19 cellular contexts compared by ENCODE assay signal in the genomic region with DNA sequence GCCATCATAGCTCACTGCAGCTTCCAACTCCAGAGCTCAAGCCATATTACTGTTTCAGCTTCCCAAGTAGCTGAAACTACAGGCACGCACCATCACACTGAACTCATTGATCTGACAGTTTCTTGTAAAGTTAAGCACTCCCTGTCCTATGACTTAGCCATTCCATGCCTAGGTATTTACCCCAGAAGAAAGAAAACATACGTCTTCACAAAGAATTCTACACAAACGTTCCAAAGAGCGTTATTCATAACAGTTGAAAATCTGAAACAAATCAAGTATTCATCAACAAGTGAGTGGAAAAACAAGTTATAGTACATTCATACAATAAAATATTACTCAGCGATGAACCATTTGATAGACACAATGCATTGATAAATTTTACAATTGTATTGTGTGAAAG. TPM values are rescaled to one million over a fixed set of nuclear protein-coding genes. Genes with fewer than 3 reads are reported as not detected.
"Had no signal": no experiment of that assay in that cellular context is flagged by ENCODE, and none has a peak within 500 bp of the region (broad histone marks: within the 10 kb centered on the region; RNA-seq: fewer than 3 reads in every experiment).

No MANE protein-coding gene starts in this region.

- H3K4me3 Mint-ChIP-seq: activated naive CD4-positive, alpha-beta T cell treated with anti-CD3 and anti-CD28 coated beads, Interleukin-2, amount 10 ng/mL, durations not matched to agents 7 days and 5 days; central memory CD8-positive, alpha-beta T cell; stimulated activated naive CD8-positive, alpha-beta T cell treated with anti-CD3 and anti-CD28 coated beads, Interleukin-15, amount 100 ng/mL, for 72 hours; T-helper 2 cell treated with Interferon-gamma antibody and Interleukin-4, amounts not matched to agents 5 μg/mL and 100 μg/mL, for 36 hours had no signal

- H3K27ac ChIP-seq: body of pancreas, heart left ventricle, pancreas, testis had no signal

- H3K27ac Mint-ChIP-seq: activated naive CD4-positive, alpha-beta T cell treated with anti-CD3 and anti-CD28 coated beads, Interleukin-2, amount 10 ng/mL, durations not matched to agents 7 days and 5 days; activated T-helper 2 cell treated with anti-CD3 and anti-CD28 coated beads, Interferon-gamma antibody, Interleukin-2, Interleukin-4, amounts not matched to agents 10 μg/mL and 5 μg/mL and 100 μg/mL, durations not matched to agents 14 hours and 24 hours and 36 hours; stimulated activated naive CD8-positive, alpha-beta T cell treated with anti-CD3 and anti-CD28 coated beads, Interleukin-15, amount 100 ng/mL, for 72 hours; T-helper 2 cell treated with Interferon-gamma antibody and Interleukin-4, amounts not matched to agents 5 μg/mL and 100 μg/mL, for 36 hours had no signal

- H3K36me3 ChIP-seq: heart left ventricle, pancreas had no signal

- H3K4me3 ChIP-seq: body of pancreas, heart left ventricle, pancreas, testis had no signal

- DNase-seq: activated naive CD4-positive, alpha-beta T cell treated with anti-CD3 and anti-CD28 coated beads, Interleukin-2, amount 10 ng/mL, durations not matched to agents 7 days and 5 days; body of pancreas; effector memory CD4-positive, alpha-beta T cell; heart left ventricle; islet precursor cell; left ventricle myocardium superior; mesendoderm; pancreas; stimulated activated CD4-positive, alpha-beta T cell treated with anti-CD3 and anti-CD28 coated beads, Interleukin-4, amount 100 ng/mL, for 4 hours; stimulated activated naive CD8-positive, alpha-beta T cell treated with anti-CD3 and anti-CD28 coated beads, Interleukin-15, amount 100 ng/mL, for 72 hours; testis had no signal

- H3K9me3 ChIP-seq: body of pancreas, heart left ventricle, pancreas, testis had no signal

- H3K36me3 Mint-ChIP-seq: activated naive CD4-positive, alpha-beta T cell treated with anti-CD3 and anti-CD28 coated beads, Interleukin-2, amount 10 ng/mL, durations not matched to agents 7 days and 5 days had no signal

- H3K4me1 Mint-ChIP-seq: activated naive CD4-positive, alpha-beta T cell treated with anti-CD3 and anti-CD28 coated beads, Interleukin-2, amount 10 ng/mL, durations not matched to agents 7 days and 5 days; central memory CD8-positive, alpha-beta T cell; stimulated activated naive CD8-positive, alpha-beta T cell treated with anti-CD3 and anti-CD28 coated beads, Interleukin-15, amount 100 ng/mL, for 72 hours had no signal

- H3K27me3 ChIP-seq: body of pancreas, heart left ventricle, pancreas, testis had no signal

- ATAC-seq: activated CD4-positive, CD25-positive, alpha-beta regulatory T cell treated with anti-CD3 and anti-CD28 coated beads, Interleukin-2, amount 50 U/mL, for 24 hours; body of pancreas; heart left ventricle; left ventricle myocardium superior; pancreas; stimulated activated naive CD8-positive, alpha-beta T cell treated with anti-CD3 and anti-CD28 coated beads, Interleukin-15, amount 100 ng/mL, for 72 hours had no signal

- H3K9me3 Mint-ChIP-seq: activated naive CD4-positive, alpha-beta T cell treated with anti-CD3 and anti-CD28 coated beads, Interleukin-2, amount 10 ng/mL, durations not matched to agents 7 days and 5 days; activated T-helper 2 cell treated with anti-CD3 and anti-CD28 coated beads, Interferon-gamma antibody, Interleukin-2, Interleukin-4, amounts not matched to agents 10 μg/mL and 5 μg/mL and 100 μg/mL, durations not matched to agents 14 hours and 24 hours and 36 hours; central memory CD8-positive, alpha-beta T cell; stimulated activated naive CD8-positive, alpha-beta T cell treated with anti-CD3 and anti-CD28 coated beads, Interleukin-15, amount 100 ng/mL, for 72 hours; T-helper 2 cell treated with Interferon-gamma antibody and Interleukin-4, amounts not matched to agents 5 μg/mL and 100 μg/mL, for 36 hours had no signal

- H3K4me1 ChIP-seq: body of pancreas, heart left ventricle, pancreas, testis had no signal

RNA-seq across cellular contexts. Expression of gene NLRP10, which starts 7.8 kb away (rescaled TPM):
- total RNA-seq: activated T-helper 2 cell treated with anti-CD3 and anti-CD28 coated beads, Interferon-gamma antibody, Interleukin-2, Interleukin-4, amounts not matched to agents 10 μg/mL and 5 μg/mL and 100 μg/mL, durations not matched to agents 14 hours and 24 hours and 36 hours; body of pancreas; epithelial cell of proximal tubule; heart left ventricle; left ventricle myocardium superior; pancreas; skeletal muscle tissue; testis had no signal
- polyA plus RNA-seq: adipose tissue, heart left ventricle, neural cell had no signal

RNA-seq across cellular contexts. Expression of gene OR10A3, which starts 31.5 kb away (rescaled TPM):
- total RNA-seq: activated T-helper 2 cell treated with anti-CD3 and anti-CD28 coated beads, Interferon-gamma antibody, Interleukin-2, Interleukin-4, amounts not matched to agents 10 μg/mL and 5 μg/mL and 100 μg/mL, durations not matched to agents 14 hours and 24 hours and 36 hours; body of pancreas; epithelial cell of proximal tubule; heart left ventricle; left ventricle myocardium superior; pancreas; skeletal muscle tissue had no signal
- polyA plus RNA-seq: adipose tissue, heart left ventricle, neural cell, pancreas had no signal

RNA-seq across cellular contexts. Expression of gene OR10A6, which starts 41.9 kb away (rescaled TPM):
- total RNA-seq: activated T-helper 2 cell treated with anti-CD3 and anti-CD28 coated beads, Interferon-gamma antibody, Interleukin-2, Interleukin-4, amounts not matched to agents 10 μg/mL and 5 μg/mL and 100 μg/mL, durations not matched to agents 14 hours and 24 hours and 36 hours; body of pancreas; epithelial cell of proximal tubule; heart left ventricle; left ventricle myocardium superior; pancreas; skeletal muscle tissue; testis had no signal
- polyA plus RNA-seq: adipose tissue, heart left ventricle, neural cell, pancreas had no signal
